1 cellular context compared by ENCODE assay signal in the genomic region with DNA sequence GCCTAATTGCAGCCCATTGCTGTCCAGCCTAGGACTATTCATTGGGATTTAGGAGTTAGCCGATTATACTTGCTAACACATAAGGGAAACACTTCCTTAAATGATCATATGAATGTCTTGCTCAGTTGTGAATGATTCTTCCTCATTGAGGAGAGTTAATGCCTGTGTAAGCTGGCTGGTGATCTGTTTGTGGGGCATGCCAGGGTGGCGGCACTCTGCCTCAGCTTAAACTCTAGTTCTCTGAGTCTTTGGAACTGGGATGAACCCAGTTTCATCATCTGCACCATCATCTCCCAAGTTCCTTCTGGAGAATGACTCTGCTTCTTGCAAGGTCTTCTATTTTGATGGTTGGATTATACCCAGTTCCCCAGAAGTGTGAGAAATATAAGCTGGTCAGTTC.
TF ChIP-seq lines count a peak whose summit lies in the region.

No MANE protein-coding gene starts in this region.

TF ChIP-seq in K562, 482 proteins besides CTCF, POLR2A, EP300 and RAD21 (continued from another document):
- 0 out of 2 replicates have a peak, but pooled peaks have one; percentile 14 for TF ChIP-seq JUND (IDR thresholded peaks at IDR 0.05; ENCODE audit: borderline replicate concordance, low read depth, low read length)
- TF ChIP-seq JUND (tag; IDR thresholded peaks at IDR 0.05; ENCODE audit: borderline replicate concordance, low read depth, low read length): peak; percentile 27; the same call in 2 of the 3 replicates
- TF ChIP-seq ZNF133 (CRISPR knock-in tag; IDR thresholded peaks at IDR 0.05): no peak
- TF ChIP-seq CBX8 (IDR thresholded peaks at IDR 0.05; ENCODE audit: borderline replicate concordance, extremely low read depth, low read depth, low read length, poor library complexity, severe bottlenecking): no peak
- TF ChIP-seq SIN3A (IDR thresholded peaks at IDR 0.05; ENCODE audit: borderline replicate concordance in 2 of 2, control insufficient read depth in 1 of 2, low read depth in 2 of 2, low read length in 2 of 2): no peak
- no peak for TF ChIP-seq YY1 (IDR thresholded peaks at IDR 0.05; ENCODE audit: borderline replicate concordance in 1 of 3, control insufficient read depth in 1 of 3, extremely low read depth in 1 of 3, insufficient read depth in 3 of 3, insufficient read length in 1 of 3, insufficient replicate concordance in 2 of 3, low read depth in 1 of 3, low read length in 2 of 3)
- TF ChIP-seq, protein P1, sequence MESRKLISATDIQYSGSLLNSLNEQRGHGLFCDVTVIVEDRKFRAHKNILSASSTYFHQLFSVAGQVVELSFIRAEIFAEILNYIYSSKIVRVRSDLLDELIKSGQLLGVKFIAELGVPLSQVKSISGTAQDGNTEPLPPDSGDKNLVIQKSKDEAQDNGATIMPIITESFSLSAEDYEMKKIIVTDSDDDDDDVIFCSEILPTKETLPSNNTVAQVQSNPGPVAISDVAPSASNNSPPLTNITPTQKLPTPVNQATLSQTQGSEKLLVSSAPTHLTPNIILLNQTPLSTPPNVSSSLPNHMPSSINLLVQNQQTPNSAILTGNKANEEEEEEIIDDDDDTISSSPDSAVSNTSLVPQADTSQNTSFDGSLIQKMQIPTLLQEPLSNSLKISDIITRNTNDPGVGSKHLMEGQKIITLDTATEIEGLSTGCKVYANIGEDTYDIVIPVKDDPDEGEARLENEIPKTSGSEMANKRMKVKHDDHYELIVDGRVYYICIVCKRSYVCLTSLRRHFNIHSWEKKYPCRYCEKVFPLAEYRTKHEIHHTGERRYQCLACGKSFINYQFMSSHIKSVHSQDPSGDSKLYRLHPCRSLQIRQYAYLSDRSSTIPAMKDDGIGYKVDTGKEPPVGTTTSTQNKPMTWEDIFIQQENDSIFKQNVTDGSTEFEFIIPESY (CRISPR knock-in tag; IDR thresholded peaks at IDR 0.05): no peak
- no peak for TF ChIP-seq GATAD2A (IDR thresholded peaks at IDR 0.05)
- TF ChIP-seq MEF2D (tag; conservative IDR thresholded peaks at IDR 0.05; ENCODE audit: low read depth): peak; percentile 60
- TF ChIP-seq, protein P2, sequence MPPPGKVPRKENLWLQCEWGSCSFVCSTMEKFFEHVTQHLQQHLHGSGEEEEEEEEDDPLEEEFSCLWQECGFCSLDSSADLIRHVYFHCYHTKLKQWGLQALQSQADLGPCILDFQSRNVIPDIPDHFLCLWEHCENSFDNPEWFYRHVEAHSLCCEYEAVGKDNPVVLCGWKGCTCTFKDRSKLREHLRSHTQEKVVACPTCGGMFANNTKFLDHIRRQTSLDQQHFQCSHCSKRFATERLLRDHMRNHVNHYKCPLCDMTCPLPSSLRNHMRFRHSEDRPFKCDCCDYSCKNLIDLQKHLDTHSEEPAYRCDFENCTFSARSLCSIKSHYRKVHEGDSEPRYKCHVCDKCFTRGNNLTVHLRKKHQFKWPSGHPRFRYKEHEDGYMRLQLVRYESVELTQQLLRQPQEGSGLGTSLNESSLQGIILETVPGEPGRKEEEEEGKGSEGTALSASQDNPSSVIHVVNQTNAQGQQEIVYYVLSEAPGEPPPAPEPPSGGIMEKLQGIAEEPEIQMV (tag; conservative IDR thresholded peaks at IDR 0.05; ENCODE audit: low read depth): peak; percentile 45; the same call in 1 of the 2 replicates
- TF ChIP-seq ZNF165 (CRISPR knock-in tag; IDR thresholded peaks at IDR 0.05; ENCODE audit: borderline replicate concordance): no peak
- TF ChIP-seq ZSCAN29 (IDR thresholded peaks at IDR 0.05): no peak
- TF ChIP-seq, protein P3, sequence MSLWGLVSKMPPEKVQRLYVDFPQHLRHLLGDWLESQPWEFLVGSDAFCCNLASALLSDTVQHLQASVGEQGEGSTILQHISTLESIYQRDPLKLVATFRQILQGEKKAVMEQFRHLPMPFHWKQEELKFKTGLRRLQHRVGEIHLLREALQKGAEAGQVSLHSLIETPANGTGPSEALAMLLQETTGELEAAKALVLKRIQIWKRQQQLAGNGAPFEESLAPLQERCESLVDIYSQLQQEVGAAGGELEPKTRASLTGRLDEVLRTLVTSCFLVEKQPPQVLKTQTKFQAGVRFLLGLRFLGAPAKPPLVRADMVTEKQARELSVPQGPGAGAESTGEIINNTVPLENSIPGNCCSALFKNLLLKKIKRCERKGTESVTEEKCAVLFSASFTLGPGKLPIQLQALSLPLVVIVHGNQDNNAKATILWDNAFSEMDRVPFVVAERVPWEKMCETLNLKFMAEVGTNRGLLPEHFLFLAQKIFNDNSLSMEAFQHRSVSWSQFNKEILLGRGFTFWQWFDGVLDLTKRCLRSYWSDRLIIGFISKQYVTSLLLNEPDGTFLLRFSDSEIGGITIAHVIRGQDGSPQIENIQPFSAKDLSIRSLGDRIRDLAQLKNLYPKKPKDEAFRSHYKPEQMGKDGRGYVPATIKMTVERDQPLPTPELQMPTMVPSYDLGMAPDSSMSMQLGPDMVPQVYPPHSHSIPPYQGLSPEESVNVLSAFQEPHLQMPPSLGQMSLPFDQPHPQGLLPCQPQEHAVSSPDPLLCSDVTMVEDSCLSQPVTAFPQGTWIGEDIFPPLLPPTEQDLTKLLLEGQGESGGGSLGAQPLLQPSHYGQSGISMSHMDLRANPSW (CRISPR knock-in tag; IDR thresholded peaks at IDR 0.05): no peak
- no peak for TF ChIP-seq GTF2E2 (tag; IDR thresholded peaks at IDR 0.05)
- TF ChIP-seq RCOR1 (IDR thresholded peaks at IDR 0.05; ENCODE audit: borderline replicate concordance in 1 of 2, low read depth in 2 of 2, low read length in 2 of 2): 0 out of 4 replicates have a peak, but pooled peaks of 1 of the 2 experiments have one; percentile 18
- TF ChIP-seq, protein P4, sequence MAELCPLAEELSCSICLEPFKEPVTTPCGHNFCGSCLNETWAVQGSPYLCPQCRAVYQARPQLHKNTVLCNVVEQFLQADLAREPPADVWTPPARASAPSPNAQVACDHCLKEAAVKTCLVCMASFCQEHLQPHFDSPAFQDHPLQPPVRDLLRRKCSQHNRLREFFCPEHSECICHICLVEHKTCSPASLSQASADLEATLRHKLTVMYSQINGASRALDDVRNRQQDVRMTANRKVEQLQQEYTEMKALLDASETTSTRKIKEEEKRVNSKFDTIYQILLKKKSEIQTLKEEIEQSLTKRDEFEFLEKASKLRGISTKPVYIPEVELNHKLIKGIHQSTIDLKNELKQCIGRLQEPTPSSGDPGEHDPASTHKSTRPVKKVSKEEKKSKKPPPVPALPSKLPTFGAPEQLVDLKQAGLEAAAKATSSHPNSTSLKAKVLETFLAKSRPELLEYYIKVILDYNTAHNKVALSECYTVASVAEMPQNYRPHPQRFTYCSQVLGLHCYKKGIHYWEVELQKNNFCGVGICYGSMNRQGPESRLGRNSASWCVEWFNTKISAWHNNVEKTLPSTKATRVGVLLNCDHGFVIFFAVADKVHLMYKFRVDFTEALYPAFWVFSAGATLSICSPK (IDR thresholded peaks at IDR 0.05; ENCODE audit: borderline replicate concordance): no peak
- TF ChIP-seq, protein P5, sequence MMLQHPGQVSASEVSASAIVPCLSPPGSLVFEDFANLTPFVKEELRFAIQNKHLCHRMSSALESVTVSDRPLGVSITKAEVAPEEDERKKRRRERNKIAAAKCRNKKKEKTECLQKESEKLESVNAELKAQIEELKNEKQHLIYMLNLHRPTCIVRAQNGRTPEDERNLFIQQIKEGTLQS (IDR thresholded peaks at IDR 0.05): peak; percentile 57; the same call in 1 of the 2 replicates
- TF ChIP-seq, protein P5 (CRISPR knock-in tag; conservative IDR thresholded peaks at IDR 0.05): no peak
- no peak for TF ChIP-seq ARNT (IDR thresholded peaks at IDR 0.05)
- no peak for TF ChIP-seq NFYB (IDR thresholded peaks at IDR 0.05; ENCODE audit: extremely low read depth, insufficient read length)
- TF ChIP-seq, protein P6, sequence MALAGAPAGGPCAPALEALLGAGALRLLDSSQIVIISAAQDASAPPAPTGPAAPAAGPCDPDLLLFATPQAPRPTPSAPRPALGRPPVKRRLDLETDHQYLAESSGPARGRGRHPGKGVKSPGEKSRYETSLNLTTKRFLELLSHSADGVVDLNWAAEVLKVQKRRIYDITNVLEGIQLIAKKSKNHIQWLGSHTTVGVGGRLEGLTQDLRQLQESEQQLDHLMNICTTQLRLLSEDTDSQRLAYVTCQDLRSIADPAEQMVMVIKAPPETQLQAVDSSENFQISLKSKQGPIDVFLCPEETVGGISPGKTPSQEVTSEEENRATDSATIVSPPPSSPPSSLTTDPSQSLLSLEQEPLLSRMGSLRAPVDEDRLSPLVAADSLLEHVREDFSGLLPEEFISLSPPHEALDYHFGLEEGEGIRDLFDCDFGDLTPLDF (CRISPR knock-in tag; IDR thresholded peaks at IDR 0.05): no peak
- no peak for TF ChIP-seq RB1 (IDR thresholded peaks at IDR 0.05; ENCODE audit: low read depth)
- no peak for TF ChIP-seq ZNF324 (CRISPR knock-in tag; IDR thresholded peaks at IDR 0.05)
- no peak for TF ChIP-seq CHCHD3 (CRISPR knock-in tag; IDR thresholded peaks at IDR 0.05)
TF ChIP-seq in K562: peak in this region for 19.
